In genomic region chr6:106512048-106512957, GRCh38 we compare ENCODE assay signal across 8 cellular contexts.
DNase-seq lines count a peak whose midpoint lies in the region; ATAC-seq and TF ChIP-seq lines count a peak whose summit lies in the region.

No MANE protein-coding gene starts in this region.

- peak; percentile 64 for TF ChIP-seq CTCF in GM06990 (IDR thresholded peaks at IDR 0.05; ENCODE audit: insufficient read depth, low read length, poor library complexity, severe bottlenecking)
- TF ChIP-seq CTCF in WTC11 (IDR thresholded peaks at IDR 0.05): no peak
- TF ChIP-seq CTCF in colonic mucosa (IDR thresholded peaks at IDR 0.05): no peak
- TF ChIP-seq CTCF in liver (IDR thresholded peaks at IDR 0.05; ENCODE audit: low read depth, low read length, missing input control): peak; percentile 11

- WGBS in liver: under 1% methylated on average over 90 of the region's 90 CpGs

- peak; percentile 36 to 37 for TF ChIP-seq RAD21 in liver (IDR thresholded peaks at IDR 0.05)

- POLR2A ChIA-PET in WTC11 (lab: Charles Lee): interaction anchor here (0.7 to 1.5 kb wide), 2 partner anchors 27 to 604 kb away, joined by 3 to 4 read pairs; no protein-coding TSS in a partner anchor

- H3K79me2 ChIP-seq in Karpas-422 (ENCODE audit: low read length): peaks cover 45% of the 10 kb centered on the region

- H3K4me1 Mint-ChIP-seq in WTC11: peaks cover 31% of the 10 kb centered on the region

- H3K27ac Mint-ChIP-seq in WTC11: no peak overlapping the region

- H4K20me1 ChIP-seq in Karpas-422 (ENCODE audit: insufficient read depth, low read depth, low read length): no peaks in the 10 kb centered on the region

- no peaks in the 10 kb centered on the region for H3K36me3 Mint-ChIP-seq in WTC11

- H3K9ac ChIP-seq in Karpas-422 (ENCODE audit: low read length) (peak overlapping the region; percentile 87), colonic mucosa (ENCODE audit: low read depth in 2 of 2, low read length in 2 of 2) (peak overlapping the region; percentile 74 to 89), liver (ENCODE audit: low read depth in 1 of 2, low read length in 2 of 2) (peak overlapping the region; percentile 68 to 82)

- H3K27me3 Mint-ChIP-seq in WTC11 (ENCODE audit: low read depth): peaks cover 72% of the 10 kb centered on the region

- peak overlapping the region; percentile 74 for H3K4me2 ChIP-seq in Karpas-422 (ENCODE audit: low read depth, low read length, poor library complexity, severe bottlenecking)

- no peaks in the 10 kb centered on the region for H3K9me3 ChIP-seq in Karpas-422 (ENCODE audit: low read length)
- no peaks in the 10 kb centered on the region for H3K9me3 ChIP-seq in colonic mucosa
- no peaks in the 10 kb centered on the region for H3K9me3 ChIP-seq in liver (ENCODE audit: control insufficient read depth in 4 of 4, low read length in 3 of 4)

- H3K9me3 Mint-ChIP-seq in WTC11: no peaks in the 10 kb centered on the region

- peak overlapping the region; percentile 59; the same call in 1 of the 2 replicates for H2AFZ ChIP-seq in Karpas-422 (ENCODE audit: low read length)

- intact Hi-C loops in colonic mucosa (cut with DNase I): loop anchor here (5.0 kb wide), 1 partner anchor 55 kb away; no protein-coding TSS in a partner anchor

- DNase-seq in GM06990 (ENCODE audit: extremely low read depth, insufficient read length) (peak; percentile 87), Karpas-422 (peak; percentile 88), WTC11 (ENCODE audit: low spot score) (peak; percentile 70), colonic mucosa (peak; percentile 89), COR-L47 (lab: John Stamatoyannopoulos, UW) (no peak)
- DNase-seq in stimulated activated CD4-positive, alpha-beta T cell treated with anti-CD3 and anti-CD28 coated beads, TNF-alpha, amount 100 ng/mL, for 24 hours (ENCODE audit: low read depth in 3 of 3): peak; percentile 49 to 71 (median 51)

- peaks cover 69% of the 10 kb centered on the region for H3K4me1 ChIP-seq in Karpas-422 (ENCODE audit: low read length)
- H3K4me1 ChIP-seq in colonic mucosa: no peaks in the 10 kb centered on the region
- peaks cover 8 to 44% (median 36%) of the 10 kb centered on the region in 4 donors for H3K4me1 ChIP-seq in liver (ENCODE audit: control insufficient read depth in 4 of 4, insufficient read depth in 4 of 4, low read length in 3 of 4)

- peak overlapping the region; percentile 93 for H3K27ac ChIP-seq in Karpas-422 (ENCODE audit: low read length)
- H3K27ac ChIP-seq in colonic mucosa: peak overlapping the region; percentile 91
- H3K27ac ChIP-seq in liver (ENCODE audit: low read depth in 1 of 2, low read length in 2 of 2): peak overlapping the region; percentile 95

- H3K36me3 ChIP-seq in GM06990 (ENCODE audit: control insufficient read depth, insufficient read depth, low read length): no peaks in the 10 kb centered on the region
- no peaks in the 10 kb centered on the region for H3K36me3 ChIP-seq in Karpas-422 (ENCODE audit: insufficient read depth, low read length)
- no peaks in the 10 kb centered on the region for H3K36me3 ChIP-seq in colonic mucosa
- H3K36me3 ChIP-seq in liver (ENCODE audit: control insufficient read depth in 4 of 4, insufficient read depth in 3 of 4, low read depth in 1 of 4, low read length in 3 of 4): no peaks in the 10 kb centered on the region

- H3K4me3 ChIP-seq in GM06990 (replicated peaks; ENCODE audit: low read depth, low read length): peak overlapping the region; percentile 68
- H3K4me3 ChIP-seq in Karpas-422 (ENCODE audit: low read length): peak overlapping the region; percentile 81
- H3K4me3 ChIP-seq in colonic mucosa: peak overlapping the region; percentile 70
- peak overlapping the region; percentile 84 to 99 (median 85) for H3K4me3 ChIP-seq in liver (ENCODE audit: low read depth in 1 of 3, low read length in 3 of 3)

- no peaks in the 10 kb centered on the region for H3K9me2 ChIP-seq in Karpas-422 (replicated peaks; ENCODE audit: insufficient read depth, low read length)

- H3K27me3 ChIP-seq in GM06990 (replicated peaks; ENCODE audit: control insufficient read depth, insufficient read depth, low read length) (no peaks in the 10 kb centered on the region), Karpas-422 (ENCODE audit: low read length) (no peaks in the 10 kb centered on the region), colonic mucosa (no peaks in the 10 kb centered on the region), liver (ENCODE audit: control insufficient read depth in 4 of 4, insufficient read depth in 4 of 4, low read length in 3 of 4) (peaks cover 0 to 4% (median 2%) of the 10 kb centered on the region in 4 donors)

- CTCF ChIA-PET in WTC11 (lab: Charles Lee): interaction anchor here (1.0 to 4.7 kb wide), 14 partner anchors 10 to 515 kb away, joined by 3 to 40 read pairs (median 5); partner anchors contain the start of gene CRYBG1

- peak overlapping the region; percentile 88 for H3K4me3 Mint-ChIP-seq in WTC11

- ATAC-seq in GM21786 (IDR thresholded peaks at IDR 0.05; ENCODE audit: unreplicated experiment) (peak; percentile 54), WTC11 (peak; percentile 59)

TF ChIP-seq in WTC11, 78 proteins besides CTCF, POLR2A, EP300 and RAD21 (continues in another document):
- no peak; the same call in none of the 2 replicates for TF ChIP-seq MAX (CRISPR knock-in tag; IDR thresholded peaks at IDR 0.05)
- TF ChIP-seq E2F5 (CRISPR knock-in tag; IDR thresholded peaks at IDR 0.05): 0 out of 2 replicates have a peak, but pooled peaks have one; percentile 31
- 0 out of 2 replicates have a peak, but pooled peaks have one; percentile 24 for TF ChIP-seq TP53 (CRISPR knock-in tag; IDR thresholded peaks at IDR 0.05)
- TF ChIP-seq TEAD1 (CRISPR knock-in tag; IDR thresholded peaks at IDR 0.05): 0 out of 2 replicates have a peak, but pooled peaks have one; percentile 42
- 0 out of 2 replicates have a peak, but pooled peaks have one; percentile 32 for TF ChIP-seq GABPB1 (CRISPR knock-in tag; IDR thresholded peaks at IDR 0.05)
- 0 out of 2 replicates have a peak, but pooled peaks have one; percentile 0 for TF ChIP-seq USF1 (CRISPR knock-in tag; IDR thresholded peaks at IDR 0.05)

TF ChIP-seq in liver, 16 proteins besides CTCF, POLR2A, EP300 and RAD21 (continues in another document):
- peak; percentile 56 to 63 for TF ChIP-seq EGR1 (IDR thresholded peaks at IDR 0.05; ENCODE audit: low read depth in 2 of 2)
- TF ChIP-seq HNF4G (IDR thresholded peaks at IDR 0.05): peak; percentile 65
- TF ChIP-seq ZBTB33 (IDR thresholded peaks at IDR 0.05): no peak
- no peak for TF ChIP-seq ATF3 (IDR thresholded peaks at IDR 0.05)
- TF ChIP-seq MAX (IDR thresholded peaks at IDR 0.05): no peak
- TF ChIP-seq NR2F2 (IDR thresholded peaks at IDR 0.05): no peak
- no peak for TF ChIP-seq FOXA2 (IDR thresholded peaks at IDR 0.05)
- peak; percentile 81 to 86 for TF ChIP-seq HNF4A (conservative IDR thresholded peaks at IDR 0.05)
- TF ChIP-seq REST (IDR thresholded peaks at IDR 0.05): peak; percentile 31
- no peak for TF ChIP-seq GABPA (IDR thresholded peaks at IDR 0.05 in 1 of 2, conservative IDR thresholded peaks at IDR 0.05 in 1 of 2)
- peak in 1 of 2 donors; percentile 46 for TF ChIP-seq RXRA (IDR thresholded peaks at IDR 0.05)
- TF ChIP-seq YY1 (IDR thresholded peaks at IDR 0.05): peak; percentile 57
- TF ChIP-seq FOXA1 (IDR thresholded peaks at IDR 0.05): no peak
- peak; percentile 39 for TF ChIP-seq TAF1 (conservative IDR thresholded peaks at IDR 0.05)
- no peak for TF ChIP-seq JUND (IDR thresholded peaks at IDR 0.05)

Comparison
In these comparisons a context has a peak if more than half of its experiments do, and no peak if none do; other contexts are left out.
1. CTCF ChIP-seq: peak in GM06990 (single experiment) and liver (single experiment); none in WTC11 (single experiment) and colonic mucosa (single experiment).
2. Peak in every context shown above with its lines, with median percentiles within 50 percentile points of each other: H3K4me3 ChIP-seq, H3K27ac ChIP-seq and H3K9ac ChIP-seq.